In the genomic region with DNA sequence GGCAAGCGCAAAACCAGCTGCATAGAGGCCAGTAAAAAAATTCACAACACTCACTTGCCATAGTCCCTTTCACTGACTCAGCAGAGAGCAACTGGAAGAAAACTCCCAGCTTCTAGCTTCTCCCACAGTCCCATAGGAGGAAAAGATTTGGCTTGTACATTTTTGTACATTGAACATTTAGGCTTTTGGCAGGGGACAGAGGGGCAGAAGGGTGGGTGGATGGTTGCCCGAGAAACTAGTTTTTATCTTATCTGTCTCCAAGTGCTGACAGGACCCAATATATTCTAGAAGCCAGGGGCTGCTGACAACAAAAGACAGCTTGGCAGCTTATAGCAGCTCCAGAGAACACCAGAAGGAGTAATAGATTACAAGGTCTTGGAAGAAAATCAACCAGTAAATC, we compare ENCODE assay signal across 19 cellular contexts.
"Had no signal": no experiment of that assay in that cellular context is flagged by ENCODE, and none has a peak within 500 bp of the region (broad histone marks: within the 10 kb centered on the region; RNA-seq: fewer than 3 reads in every experiment).

No MANE protein-coding gene starts in this region.

- H3K4me3 Mint-ChIP-seq: central memory CD8-positive, alpha-beta T cell; naive thymus-derived CD4-positive, alpha-beta T cell; neural crest cell had no signal

- DNase-seq: activated T-cell treated with anti-CD3 and anti-CD28 coated beads, Interleukin-2, amount 50 U/mL, for 1 hour; colonic mucosa; dorsolateral prefrontal cortex; foreskin melanocyte; kidney glomerular epithelial cell; left lung; naive thymus-derived CD4-positive, alpha-beta T cell; spleen; stimulated activated CD4-positive, alpha-beta T cell treated with anti-CD3 and anti-CD28 coated beads, Interleukin-4, amount 100 ng/mL, for 1 hour; stimulated activated naive CD4-positive, alpha-beta T cell; upper lobe of left lung had no signal

- H3K4me1 Mint-ChIP-seq: central memory CD8-positive, alpha-beta T cell; neural crest cell had no signal

- H3K4me3 ChIP-seq: ascending aorta, colonic mucosa, dorsolateral prefrontal cortex, hepatocyte, left lung, lung, prostate gland, spleen, thoracic aorta, upper lobe of left lung had no signal

- H3K27me3 Mint-ChIP-seq: central memory CD8-positive, alpha-beta T cell; naive thymus-derived CD4-positive, alpha-beta T cell had no signal

- ATAC-seq: activated naive CD4-positive, alpha-beta T cell treated with anti-CD3 and anti-CD28 coated beads, Interleukin-2, amount 50 U/mL, for 72 hours; left lung; naive thymus-derived CD4-positive, alpha-beta T cell had no signal

- H3K27ac Mint-ChIP-seq: activated naive CD4-positive, alpha-beta T cell treated with anti-CD3 and anti-CD28 coated beads, Interleukin-2, amount 50 U/mL, for 72 hours; naive thymus-derived CD4-positive, alpha-beta T cell had no signal
